15 cellular contexts compared by ENCODE assay signal in genomic region chr2:109211324-109211723, GRCh38.
"Had no signal": no experiment of that assay in that cellular context is flagged by ENCODE, and none has a peak within 500 bp of the region (broad histone marks: within the 10 kb centered on the region; RNA-seq: fewer than 3 reads in every experiment).

No MANE protein-coding gene starts in this region.

- H3K4me1 ChIP-seq: right lobe of liver, testis had no signal

- ATAC-seq: activated CD4-positive, CD25-positive, alpha-beta regulatory T cell treated with anti-CD3 and anti-CD28 coated beads, Interleukin-2, amount 50 U/mL, for 24 hours; activated T-cell treated with anti-CD3 and anti-CD28 coated beads, Interleukin-2, amount 50 U/mL, for 4 hours; effector memory CD8-positive, alpha-beta T cell; right lobe of liver had no signal

- DNase-seq: activated gamma-delta T cell treated with Interleukin-2 at 50 U/mL for 16 hours; activated naive CD8-positive, alpha-beta T cell treated with anti-CD3 and anti-CD28 coated beads, Interleukin-2, amount 10 ng/mL, durations not matched to agents 7 days and 5 days; activated T-cell treated with anti-CD3 and anti-CD28 coated beads, Interleukin-2, amount 50 U/mL, for 4 hours; effector memory CD8-positive, alpha-beta T cell; foreskin melanocyte; immature natural killer cell; nephron progenitor cell; ovary; spleen; stomach; testis; upper lobe of left lung had no signal

- H3K4me3 ChIP-seq: ovary, right lobe of liver, spleen, stomach, testis, upper lobe of left lung had no signal

- H3K27ac ChIP-seq: epithelial cell of prostate, ovary, right lobe of liver, spleen, stomach, testis, upper lobe of left lung had no signal

- H3K36me3 ChIP-seq: ovary, right lobe of liver, spleen, stomach, upper lobe of left lung had no signal

- H3K27me3 ChIP-seq: ovary, right lobe of liver, testis, upper lobe of left lung had no signal
